In the genomic region with DNA sequence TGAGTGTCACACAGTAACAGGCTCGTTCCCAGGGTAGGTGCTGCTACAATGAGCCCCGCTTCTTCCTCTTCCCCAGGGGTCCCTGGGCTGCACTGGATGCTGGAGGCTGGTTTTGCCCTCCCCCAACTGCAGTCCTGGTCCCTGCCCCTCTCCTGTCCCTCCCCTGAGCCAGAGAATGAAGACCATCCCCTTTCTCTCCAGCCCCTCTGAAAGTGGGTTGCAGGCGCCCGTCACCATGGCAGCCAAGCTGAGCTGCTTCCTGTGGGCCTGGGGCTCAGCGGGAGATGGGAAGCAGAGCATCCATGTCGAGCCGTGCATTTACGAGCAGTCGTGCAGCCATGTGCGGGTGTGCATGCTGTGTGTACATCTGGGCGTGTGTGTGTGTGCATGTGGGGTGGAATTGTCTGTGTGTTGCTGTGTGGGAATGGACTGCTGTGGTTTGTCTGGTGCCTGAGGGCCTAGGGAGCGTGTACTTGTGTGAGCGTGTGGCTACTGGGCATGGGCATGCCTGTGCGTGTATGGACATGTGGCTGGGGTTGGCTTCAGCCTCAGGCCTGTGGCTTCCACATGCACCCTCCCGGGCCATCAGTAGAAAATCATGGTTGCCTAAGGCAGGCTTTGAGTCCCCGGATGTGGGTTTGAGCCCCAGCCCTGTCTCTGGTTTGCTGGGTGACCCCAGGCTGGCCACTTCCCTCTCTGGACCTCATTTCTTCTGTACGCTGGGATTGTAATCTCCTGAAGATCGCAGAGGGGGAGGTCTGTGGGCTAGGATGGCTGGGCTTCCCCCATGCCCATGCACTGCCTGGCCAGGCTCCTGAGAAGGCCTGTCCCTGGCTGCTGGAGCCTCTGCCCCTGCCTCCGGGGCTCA, we compare ENCODE assay signal across 12 cellular contexts. TPM values are rescaled to one million over a fixed set of nuclear protein-coding genes. Genes with fewer than 3 reads are reported as not detected.
DNase-seq lines count a peak whose midpoint lies in the region; ATAC-seq and TF ChIP-seq lines count a peak whose summit lies in the region.
"Had no signal": no experiment of that assay in that cellular context is flagged by ENCODE, and none has a peak within 500 bp of the region (broad histone marks: within the 10 kb centered on the region; RNA-seq: fewer than 3 reads in every experiment).

No MANE protein-coding gene starts in this region.

- ATAC-seq in Right ventricle myocardium inferior (no peak), heart right ventricle (no peak), aorta (ENCODE audit: low FRiP score) (no peak), GM18873 (IDR thresholded peaks at IDR 0.05; ENCODE audit: low FRiP score, unreplicated experiment) (no peak), GM18858 (IDR thresholded peaks at IDR 0.05; ENCODE audit: unreplicated experiment) (no peak)
- ATAC-seq: upper lobe of right lung had no signal

- H3K27me3 ChIP-seq in heart right ventricle = no peaks in the 10 kb centered on the region
- no peaks in the 10 kb centered on the region for H3K27me3 ChIP-seq in SJCRH30
- no peaks in the 10 kb centered on the region for H3K27me3 ChIP-seq in hepatocyte
- H3K27me3 ChIP-seq in aorta (ENCODE audit: control insufficient read depth in 1 of 2, insufficient read depth in 2 of 2, low read length in 1 of 2) = no peaks in the 10 kb centered on the region
- H3K27me3 ChIP-seq: Peyer's patch, upper lobe of right lung had no signal

- H3K9me2 ChIP-seq in hepatocyte (replicated peaks; ENCODE audit: insufficient read depth) = no peaks in the 10 kb centered on the region

- no peak overlapping the region for H3K4me2 ChIP-seq in hepatocyte

- no peaks in the 10 kb centered on the region for H3K9me3 ChIP-seq in heart right ventricle
- no peaks in the 10 kb centered on the region for H3K9me3 ChIP-seq in SJCRH30 (replicated peaks)
- H3K9me3 ChIP-seq in hepatocyte (ENCODE audit: low read depth) = no peaks in the 10 kb centered on the region
- H3K9me3 ChIP-seq in aorta (ENCODE audit: control insufficient read depth, low read length) = no peaks in the 10 kb centered on the region
- H3K9me3 ChIP-seq: Peyer's patch, upper lobe of right lung had no signal

- H3K36me3 ChIP-seq in heart right ventricle (peaks cover 0 to 18% (median 0%) of the 10 kb centered on the region in 9 donors), SJCRH30 (no peaks in the 10 kb centered on the region), hepatocyte (replicated peaks; ENCODE audit: insufficient read depth, low read depth) (no peaks in the 10 kb centered on the region), aorta (ENCODE audit: control insufficient read depth in 1 of 2, insufficient read depth in 2 of 2, low read length in 1 of 2) (no peaks in the 10 kb centered on the region)

- no peak overlapping the region for H2AFZ ChIP-seq in hepatocyte

- H4K20me1 ChIP-seq in hepatocyte (ENCODE audit: insufficient read depth, poor library complexity, severe bottlenecking) = no peaks in the 10 kb centered on the region

- DNase-seq in Right ventricle myocardium inferior (ENCODE audit: missing footprints) (peak; percentile 63), heart right ventricle (no peak), SJCRH30 (peak; percentile 49 to 51), hepatocyte (ENCODE audit: low spot score) (no peak), aorta (peak; percentile 41 to 47), C1 segment of cervical spinal cord (lab: John Stamatoyannopoulos, UW) (no peak)
- DNase-seq: activated CD4-positive, alpha-beta T cell treated with anti-CD3 and anti-CD28 coated beads for 48 hours; activated naive CD4-positive, alpha-beta T cell treated with Interleukin-2 at 50 U/mL for 16 hours; Peyer's patch; upper lobe of right lung had no signal

- H3K4me3 ChIP-seq in heart right ventricle (no peak overlapping the region), SJCRH30 (no peak overlapping the region), hepatocyte (no peak overlapping the region), aorta (ENCODE audit: low read length in 2 of 2) (no peak overlapping the region)
- H3K4me3 ChIP-seq: Peyer's patch, upper lobe of right lung had no signal

- intact Hi-C loops in Right ventricle myocardium inferior (cut with DNase I) = no loop called here
- intact Hi-C loops in heart right ventricle (cut with DNase I) = no loop called here
- intact Hi-C loops in aorta (cut with DNase I) = loop anchor here (5.0 kb wide), 2 partner anchors 133 to 138 kb away; partner anchors contain the start of gene BLCAP (in 1 of the 2)

- TF ChIP-seq CTCF in heart right ventricle (IDR thresholded peaks at IDR 0.05) = no peak
- no peak for TF ChIP-seq CTCF in hepatocyte (IDR thresholded peaks at IDR 0.05; ENCODE audit: poor library complexity)

- H3K27ac ChIP-seq in heart right ventricle (no peak overlapping the region), SJCRH30 (no peak overlapping the region), hepatocyte (peak overlapping the region; percentile 79), aorta (ENCODE audit: low read depth in 1 of 2, low read length in 2 of 2) (no peak overlapping the region)
- H3K27ac ChIP-seq: Peyer's patch, upper lobe of right lung had no signal

- peaks cover 0 to 14% (median 0%) of the 10 kb centered on the region in 9 donors for H3K4me1 ChIP-seq in heart right ventricle
- H3K4me1 ChIP-seq in SJCRH30 = peaks cover 25% of the 10 kb centered on the region
- H3K4me1 ChIP-seq in hepatocyte (ENCODE audit: insufficient read depth) = peaks cover 23% of the 10 kb centered on the region
- H3K4me1 ChIP-seq in aorta (ENCODE audit: control insufficient read depth in 1 of 2, insufficient read depth in 2 of 2, low read length in 2 of 2) = no peaks in the 10 kb centered on the region
- H3K4me1 ChIP-seq: upper lobe of right lung had no signal

- H3K79me2 ChIP-seq in hepatocyte = no peaks in the 10 kb centered on the region

- WGBS in heart right ventricle, 2 donors = 89 to 91% methylated on average over 19 of the region's 19 CpGs
- WGBS in hepatocyte (ENCODE audit: low lambda C conversion rate, missing lambda C conversion rate) = 67% methylated on average over 19 of the region's 19 CpGs
- WGBS in aorta, 2 donors = 65 to 66% methylated on average over 18 to 19 of the region's 19 CpGs

RNA-seq across cellular contexts. Expression of gene SRC, which starts 48.8 kb away (rescaled TPM):
- total RNA-seq in Right ventricle myocardium inferior (6.0 TPM), heart right ventricle (10 to 100 TPM in 1 of 10 donors, 1 to 10 TPM in 9; 1.9 to 10.8 (median 3.6) TPM), hepatocyte (45.5 and 69.8 TPM in 2 replicates), aorta (10 to 100 TPM; 51.3 to 72.4 TPM)
- polyA plus RNA-seq in heart right ventricle (1 to 10 TPM; 4.7 to 5.2 TPM), hepatocyte (55.1 and 56.4 TPM in 2 replicates), aorta (10 to 100 TPM; 16.7 to 31.1 TPM)
- 14.9 and 15.4 TPM in 2 replicates for total RNA-seq in SJCRH30 (2014; rRNA removed; shearing (Covaris generic))

Comparison
In these comparisons a context has a peak if more than half of its experiments do, and no peak if none do; other contexts are left out.
1. DNase-seq: peak in Right ventricle myocardium inferior (single experiment), SJCRH30 (2 of 2) and aorta (2 of 2); none in heart right ventricle (0 of 2), hepatocyte (single experiment) and C1 segment of cervical spinal cord (0 of 14).
2. intact Hi-C loops: an anchor here in aorta (5.0 kb wide); none called in Right ventricle myocardium inferior and heart right ventricle.